Comparison of ENCODE assay signal across 17 cellular contexts in the genomic region with DNA sequence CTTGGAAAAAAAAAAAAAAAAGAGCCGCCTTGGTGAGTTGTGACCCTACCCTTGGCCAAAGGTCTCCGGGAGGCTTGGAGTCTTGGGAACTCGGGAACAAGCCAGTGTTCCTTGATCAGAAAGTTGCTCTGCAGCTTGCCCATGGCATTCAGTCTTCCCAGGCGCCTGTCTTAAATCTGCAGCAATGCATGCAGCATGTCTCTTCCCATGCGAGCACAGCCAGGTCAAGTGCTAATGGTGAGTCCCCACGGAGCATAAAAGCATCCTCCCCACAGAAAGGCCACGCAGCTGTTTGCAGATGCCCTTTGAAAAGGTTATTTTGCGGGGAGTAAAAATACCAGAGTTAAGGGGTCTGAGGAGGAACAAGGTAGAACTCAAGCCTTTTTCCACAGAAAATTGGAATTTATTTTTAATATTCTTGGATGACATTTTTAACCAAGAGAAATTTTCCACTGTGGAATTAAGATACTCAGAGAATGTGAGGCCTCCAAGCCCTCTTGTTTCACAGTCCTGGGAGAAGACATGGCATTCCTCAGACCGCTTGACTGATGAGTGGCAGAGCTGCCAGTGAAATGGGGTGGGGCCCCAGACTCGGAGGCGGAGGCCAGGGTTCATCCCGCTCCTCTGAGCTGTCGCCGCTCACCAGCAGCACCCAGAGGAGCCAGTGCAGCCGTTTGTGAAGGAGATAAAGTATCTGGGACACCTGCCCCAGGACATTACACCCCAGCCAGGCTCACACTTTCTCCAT.
A peak's percentile ranks its signal among the peaks of the same experiment; 100 is the strongest.
DNase-seq lines count a peak whose midpoint lies in the region; ATAC-seq and TF ChIP-seq lines count a peak whose summit lies in the region.
"Had no signal": no experiment of that assay in that cellular context is flagged by ENCODE, and none has a peak within 500 bp of the region (broad histone marks: within the 10 kb centered on the region; RNA-seq: fewer than 3 reads in every experiment).

No MANE protein-coding gene starts in this region.

- peak; percentile 74 for ATAC-seq in Right ventricle myocardium inferior
- ATAC-seq in heart right ventricle, result peak in 5 of 8 donors; percentile 26 to 67 (median 47)
- peak; percentile 22 for ATAC-seq in mucosa of descending colon
- ATAC-seq: GM12878 had no signal

- H3K4me3 ChIP-seq in heart right ventricle (no peak overlapping the region), mucosa of descending colon (no peak overlapping the region)
- H3K4me3 ChIP-seq: A549, GM12878 had no signal

- 56 to 62% methylated on average over 15 of the region's 15 CpGs for WGBS in heart right ventricle, 2 donors

- intact Hi-C loops in Right ventricle myocardium inferior (cut with DNase I) (no loop called here), cardiac septum (cut with DNase I) (no loop called here), heart right ventricle (cut with DNase I) (no loop called here), mucosa of descending colon (cut with DNase I, micrococcal nuclease) (no loop called here)

- H3K36me3 ChIP-seq in heart right ventricle (peaks cover 0 to 33% (median 0%) of the 10 kb centered on the region in 9 donors), mucosa of descending colon (ENCODE audit: low read depth) (no peaks in the 10 kb centered on the region)

- no peaks in the 10 kb centered on the region for H3K27me3 ChIP-seq in heart right ventricle

- no peak for TF ChIP-seq CTCF in heart right ventricle (IDR thresholded peaks at IDR 0.05)
- TF ChIP-seq CTCF in mucosa of descending colon (IDR thresholded peaks at IDR 0.05), result no peak

- H3K4me1 ChIP-seq in heart right ventricle, result peaks cover 0 to 12% (median 0%) of the 10 kb centered on the region in 9 donors
- no peaks in the 10 kb centered on the region for H3K4me1 ChIP-seq in mucosa of descending colon (ENCODE audit: low read depth)
- H3K4me1 ChIP-seq: A549 had no signal

- no peak overlapping the region for H3K27ac ChIP-seq in heart right ventricle
- H3K27ac ChIP-seq: A549, C4-2B had no signal

- DNase-seq in Right ventricle myocardium inferior (ENCODE audit: missing footprints), result no peak
- no peak for DNase-seq in cardiac septum (ENCODE audit: low spot score)
- DNase-seq in heart right ventricle, result no peak
- no peak for DNase-seq in mucosa of descending colon
- DNase-seq in NCI-H2081 treated with DMSO at 0.1 percent for 48 hours (lab: John Stamatoyannopoulos, UW), result no peak
- DNase-seq in amygdala (lab: John Stamatoyannopoulos, UW), result no peak
- DNase-seq in DMS79 (lab: John Stamatoyannopoulos, UW), result no peak
- DNase-seq: GDM1, MV-4-11, NCI-H1417 treated with DMSO at 0.1 percent for 48 hours, NCI-H1930, NCI-H2171, NCI-H446, NCI-H69 had no signal

- no peaks in the 10 kb centered on the region for H3K9me3 ChIP-seq in heart right ventricle
- no peaks in the 10 kb centered on the region for H3K9me3 ChIP-seq in mucosa of descending colon
- H3K9me3 ChIP-seq: A549 had no signal

Comparison
In these comparisons a context has a peak if more than half of its experiments do, and no peak if none do; other contexts are left out.
1. ATAC-seq: peak in every context shown above with its lines; median percentile 74 in Right ventricle myocardium inferior; 47 in heart right ventricle; 22 in mucosa of descending colon.